32 cellular contexts compared by ENCODE assay signal in the genomic region with DNA sequence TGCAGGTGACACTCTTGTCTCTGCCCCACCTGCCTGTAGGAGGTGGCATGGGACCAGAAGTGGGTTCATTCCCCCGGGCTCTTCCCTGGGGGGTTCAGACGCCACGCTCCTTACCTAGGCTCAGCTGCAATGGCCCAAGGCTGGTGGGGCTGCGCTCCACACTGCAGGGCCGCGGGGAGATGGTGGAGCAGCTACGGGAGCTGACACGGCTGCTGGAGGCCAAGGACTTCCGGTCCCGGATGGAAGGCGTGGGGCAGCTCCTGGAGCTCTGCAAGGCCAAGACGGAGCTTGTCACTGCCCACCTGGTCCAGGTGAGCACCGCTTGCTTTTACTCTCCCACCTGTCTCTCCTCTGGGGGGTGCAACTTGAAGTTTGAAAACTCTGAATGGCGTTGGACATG. TPM values are rescaled to one million over a fixed set of nuclear protein-coding genes. Genes with fewer than 3 reads are reported as not detected.
"Had no signal": no experiment of that assay in that cellular context is flagged by ENCODE, and none has a peak within 500 bp of the region (broad histone marks: within the 10 kb centered on the region; RNA-seq: fewer than 3 reads in every experiment).

No MANE protein-coding gene starts in this region.

- H3K4me3 Mint-ChIP-seq: activated CD4-positive, alpha-beta memory T cell treated with anti-CD3 and anti-CD28 coated beads, Interleukin-2, amount 10 ng/mL, durations not matched to agents 7 days and 5 days; activated CD4-positive, alpha-beta T cell treated with anti-CD3 and anti-CD28 coated beads, Interleukin-2, amount 10 ng/mL, durations not matched to agents 7 days and 5 days; activated naive CD8-positive, alpha-beta T cell; brain; endodermal cell; neural progenitor cell; stimulated activated naive B cell treated with anti-CD40 and anti-IgM and Interleukin-4, amounts not matched to agents 10 μg/mL and 1 μg/mL and 100 μg/mL, for 72 hours; WTC11 had no signal

- H2AFZ ChIP-seq: neural progenitor cell had no signal

- H3K4me1 Mint-ChIP-seq: stimulated activated naive B cell treated with anti-CD40 and anti-IgM and Interleukin-4, amounts not matched to agents 10 μg/mL and 1 μg/mL and 100 μg/mL, for 72 hours had no signal

- H3K4me3 ChIP-seq: ascending aorta, cardiac muscle cell, heart left ventricle, lower lobe of right lung, neural progenitor cell, right lobe of liver, skin epidermis, testis, transverse colon had no signal

- H3K27ac ChIP-seq: ascending aorta, cardiac muscle cell, heart left ventricle, lower lobe of right lung, neural progenitor cell, right lobe of liver, skin epidermis, testis, transverse colon had no signal

- H3K36me3 Mint-ChIP-seq: brain; naive thymus-derived CD8-positive, alpha-beta T cell; neural progenitor cell; stimulated activated naive B cell treated with anti-CD40 and anti-IgM and Interleukin-4, amounts not matched to agents 10 μg/mL and 1 μg/mL and 100 μg/mL, for 72 hours; WTC11 had no signal

- H3K4me1 ChIP-seq: ascending aorta, lower lobe of right lung, right lobe of liver, testis had no signal

- H3K27ac Mint-ChIP-seq: activated naive CD8-positive, alpha-beta T cell; brain; endodermal cell; progenitor cell of endocrine pancreas; stimulated activated naive B cell treated with anti-CD40 and anti-IgM and Interleukin-4, amounts not matched to agents 10 μg/mL and 1 μg/mL and 100 μg/mL, for 72 hours; WTC11 had no signal

- H3K9me3 Mint-ChIP-seq: activated CD4-positive, alpha-beta memory T cell treated with anti-CD3 and anti-CD28 coated beads, Interleukin-2, amount 10 ng/mL, durations not matched to agents 7 days and 5 days; activated CD4-positive, alpha-beta T cell treated with anti-CD3 and anti-CD28 coated beads, Interleukin-2, amount 10 ng/mL, durations not matched to agents 7 days and 5 days; naive thymus-derived CD8-positive, alpha-beta T cell; stimulated activated naive B cell treated with anti-CD40 and anti-IgM and Interleukin-4, amounts not matched to agents 10 μg/mL and 1 μg/mL and 100 μg/mL, for 72 hours had no signal

- H3K4me2 ChIP-seq: neural progenitor cell had no signal

- H3K27me3 ChIP-seq: ascending aorta, cardiac muscle cell, heart left ventricle, neural progenitor cell, right lobe of liver, testis, transverse colon had no signal

- H3K27me3 Mint-ChIP-seq: activated CD4-positive, alpha-beta memory T cell treated with anti-CD3 and anti-CD28 coated beads, Interleukin-2, amount 10 ng/mL, durations not matched to agents 7 days and 5 days; activated CD4-positive, alpha-beta T cell treated with anti-CD3 and anti-CD28 coated beads, Interleukin-2, amount 10 ng/mL, durations not matched to agents 7 days and 5 days; activated naive CD8-positive, alpha-beta T cell; naive thymus-derived CD8-positive, alpha-beta T cell; progenitor cell of endocrine pancreas; stimulated activated naive B cell treated with anti-CD40 and anti-IgM and Interleukin-4, amounts not matched to agents 10 μg/mL and 1 μg/mL and 100 μg/mL, for 72 hours had no signal

- H3K9me3 ChIP-seq: ascending aorta, heart left ventricle, lower lobe of right lung, right lobe of liver, testis, transverse colon had no signal

- DNase-seq: activated CD4-positive, alpha-beta memory T cell treated with anti-CD3 and anti-CD28 coated beads, Interleukin-2, amount 10 ng/mL, durations not matched to agents 7 days and 5 days; activated CD4-positive, alpha-beta T cell treated with anti-CD3 and anti-CD28 coated beads for 1 hour; activated CD4-positive, alpha-beta T cell treated with anti-CD3 and anti-CD28 coated beads, Interleukin-2, amount 10 ng/mL, durations not matched to agents 7 days and 5 days; activated effector memory CD4-positive, alpha-beta T cell treated with Interleukin-2 at 50 U/mL for 16 hours; activated naive CD4-positive, alpha-beta T cell treated with Interleukin-2 at 50 U/mL for 16 hours; endodermal cell; foreskin fibroblast; heart left ventricle; kidney glomerular epithelial cell; lower lobe of right lung; mesenchymal stem cell; naive thymus-derived CD8-positive, alpha-beta T cell; right lobe of liver; stimulated activated CD4-positive, alpha-beta T cell treated with anti-CD3 and anti-CD28 coated beads, Interleukin-1b, Interleukin-23, amount 100 ng/mL, for 48 hours; stimulated activated CD4-positive, alpha-beta T cell treated with anti-CD3 and anti-CD28 coated beads, Interleukin-4, amount 100 ng/mL, for 4 hours; stimulated activated CD8-positive, alpha-beta memory T cell treated with anti-CD3 and anti-CD28 coated beads, Interleukin-4, amount 100 ng/mL, for 48 hours; stimulated activated naive B cell treated with anti-CD40 and anti-IgM and Interleukin-4, amounts not matched to agents 10 μg/mL and 1 μg/mL and 100 μg/mL, for 72 hours; SW 1271; testis; transverse colon had no signal

- ATAC-seq: esophagus mucosa; heart left ventricle; left lobe of liver; lower lobe of right lung; naive thymus-derived CD8-positive, alpha-beta T cell; right lobe of liver; WTC11 had no signal

- H3K36me3 ChIP-seq: ascending aorta, cardiac muscle cell, heart left ventricle, lower lobe of right lung, neural progenitor cell, right lobe of liver, transverse colon had no signal

RNA-seq across cellular contexts. Expression of a gene that starts 39.0 kb away (rescaled TPM):
- total RNA-seq: activated CD4-positive, alpha-beta memory T cell treated with anti-CD3 and anti-CD28 coated beads, Interleukin-2, amount 10 ng/mL, durations not matched to agents 7 days and 5 days; activated CD4-positive, alpha-beta T cell treated with anti-CD3 and anti-CD28 coated beads, Interleukin-2, amount 10 ng/mL, durations not matched to agents 7 days and 5 days; ascending aorta; left lobe of liver; naive thymus-derived CD8-positive, alpha-beta T cell; osteocyte; progenitor cell of endocrine pancreas; renal cortical epithelial cell; right lobe of liver; WTC11 had no signal

RNA-seq across cellular contexts. Expression of a gene that starts 54.2 kb away (rescaled TPM):
- total RNA-seq: ascending aorta, osteocyte, renal cortical epithelial cell had no signal
